Comparison of ENCODE assay signal across 20 cellular contexts in the genomic region with DNA sequence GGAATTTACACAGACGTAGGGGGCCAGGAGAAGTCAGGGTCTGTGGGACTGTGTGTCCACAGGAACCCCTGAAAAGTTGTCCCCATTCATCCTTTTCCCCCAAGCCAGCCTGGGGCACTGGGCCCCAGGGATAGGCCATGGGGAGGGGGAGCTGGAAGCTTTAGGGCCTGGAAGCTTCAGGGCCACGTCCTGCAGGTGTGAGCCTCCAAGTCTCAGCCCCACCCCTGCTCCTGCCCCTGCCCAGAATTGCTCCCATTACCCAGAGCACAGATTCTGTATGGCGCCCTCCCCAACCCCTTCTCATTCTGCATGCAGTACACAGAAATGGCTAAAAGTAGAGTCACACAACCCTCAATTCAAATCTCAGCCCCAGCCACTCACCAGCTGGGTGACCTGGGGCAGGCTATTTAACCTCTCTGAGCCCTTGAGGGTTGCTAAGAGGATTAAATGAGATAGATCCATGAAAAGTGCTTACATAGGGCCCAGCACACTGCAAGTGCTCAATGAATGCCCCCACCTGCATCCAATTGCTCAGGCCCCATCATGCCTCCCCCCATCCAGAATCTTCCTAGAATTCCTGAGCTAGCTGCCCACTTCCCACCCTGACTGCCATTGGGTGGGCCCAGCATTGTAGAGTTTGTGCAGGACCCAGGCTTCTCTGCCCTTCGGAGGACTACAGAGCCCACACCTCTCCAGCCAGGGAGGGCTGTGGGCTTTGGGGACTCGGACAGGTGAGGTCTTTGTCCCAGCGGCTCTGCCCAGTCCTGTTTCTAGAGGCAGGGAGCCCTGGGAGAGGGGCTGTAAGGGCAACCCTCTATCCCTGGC. TPM values are rescaled to one million over a fixed set of nuclear protein-coding genes. Genes with fewer than 3 reads are reported as not detected.
DNase-seq lines count a peak whose midpoint lies in the region; ATAC-seq and TF ChIP-seq lines count a peak whose summit lies in the region.
"Had no signal": no experiment of that assay in that cellular context is flagged by ENCODE, and none has a peak within 500 bp of the region (broad histone marks: within the 10 kb centered on the region; RNA-seq: fewer than 3 reads in every experiment).

No MANE protein-coding gene starts in this region.

- DNase-seq in CD14-positive monocyte (ENCODE audit: low spot score) (peak; percentile 14), posterior vena cava (ENCODE audit: low spot score) (peak; percentile 46), activated gamma-delta T cell treated with Interleukin-2 at 50 U/mL for 16 hours (no peak)
- DNase-seq in activated naive CD4-positive, alpha-beta T cell treated with anti-CD3 and anti-CD28 coated beads for 36 hours = no peak
- DNase-seq: Caco-2; DMS 273 treated with DMSO at 0.1 percent for 48 hours; DMS79 treated with DMSO at 0.1 percent for 48 hours; GOT3; HCEC 1CT; MG63; NCI-H1694 treated with DMSO at 0.1 percent for 48 hours; NK-92 treated with Interleukin-12 subunit alpha and Interleukin-12 subunit beta, amount 100 ng/mL, for 24 hours; SIG-M5; SK-N-SH had no signal

- H3K4me1 Mint-ChIP-seq in CD14-positive monocyte (peaks cover 18% of the 10 kb centered on the region), brain (peaks cover 75% of the 10 kb centered on the region)
- H3K4me1 Mint-ChIP-seq in activated naive CD4-positive, alpha-beta T cell treated with anti-CD3 and anti-CD28 coated beads for 36 hours (ENCODE audit: low read depth) = peaks cover 5% of the 10 kb centered on the region

- H3K4me3 Mint-ChIP-seq in CD14-positive monocyte (peak overlapping the region in 1 of 2 donors; percentile 42), brain (no peak overlapping the region)
- H3K4me3 Mint-ChIP-seq in activated naive CD4-positive, alpha-beta T cell treated with anti-CD3 and anti-CD28 coated beads for 36 hours = no peak overlapping the region
- H3K4me3 Mint-ChIP-seq: CD4-positive, alpha-beta T cell had no signal

- peaks cover 22 to 39% (median 25%) of the 10 kb centered on the region in 3 donors for H3K27me3 Mint-ChIP-seq in CD14-positive monocyte (ENCODE audit: low read depth in 3 of 3)
- H3K27me3 Mint-ChIP-seq in brain = peaks cover 25% of the 10 kb centered on the region
- H3K27me3 Mint-ChIP-seq in activated naive CD4-positive, alpha-beta T cell treated with anti-CD3 and anti-CD28 coated beads for 36 hours (ENCODE audit: low read depth) = peaks cover 47% of the 10 kb centered on the region

- intact Hi-C loops in CD14-positive monocyte (cut with micrococcal nuclease) = no loop called here
- intact Hi-C loops in posterior vena cava (cut with DNase I) = loop anchor here in 1 of 2 donors (10.0 kb wide), 1 partner anchor 158 kb away; a partner anchor contains a TSS
- intact Hi-C loops in activated naive CD4-positive, alpha-beta T cell treated with anti-CD3 and anti-CD28 coated beads for 36 hours (cut with micrococcal nuclease) = no loop called here

- H3K9me3 ChIP-seq in HEK293 (ENCODE audit: control insufficient read depth, insufficient read depth, low read depth, low read length) = no peaks in the 10 kb centered on the region
- H3K9me3 ChIP-seq: Caco-2, MG63, SK-N-SH had no signal

- H3K4me3 ChIP-seq in HEK293 (ENCODE audit: low read depth, low read length) = no peak overlapping the region
- H3K4me3 ChIP-seq: MG63 had no signal

- no peak overlapping the region for H3K27ac ChIP-seq in HEK293 (ENCODE audit: extremely low read depth, low read depth, low read length)
- H3K27ac ChIP-seq: RWPE1 had no signal

- H3K27ac Mint-ChIP-seq in CD14-positive monocyte (peak overlapping the region in 1 of 7 donors; percentile 48), brain (peak overlapping the region in 3 of 5 experiments; percentile 56 to 76 (median 65))
- no peak overlapping the region for H3K27ac Mint-ChIP-seq in activated naive CD4-positive, alpha-beta T cell treated with anti-CD3 and anti-CD28 coated beads for 36 hours
- H3K27ac Mint-ChIP-seq: CD4-positive, alpha-beta T cell had no signal

- H3K9me3 Mint-ChIP-seq in CD14-positive monocyte (no peaks in the 10 kb centered on the region), brain (peaks cover 0 to 9% (median 0%) of the 10 kb centered on the region in 5 experiments)
- no peaks in the 10 kb centered on the region for H3K9me3 Mint-ChIP-seq in activated naive CD4-positive, alpha-beta T cell treated with anti-CD3 and anti-CD28 coated beads for 36 hours
- H3K9me3 Mint-ChIP-seq: CD4-positive, alpha-beta T cell had no signal

- POLR2A ChIA-PET in HEK293 (lab: Yijun Ruan, JAX) = no interaction called here

- TF ChIP-seq CTCF in CD14-positive monocyte (IDR thresholded peaks at IDR 0.05) = no peak
- no peak for TF ChIP-seq CTCF in HEK293 (tag by site-specific recombination; IDR thresholded peaks at IDR 0.05)
- no peak for TF ChIP-seq CTCF in brain (conservative IDR thresholded peaks at IDR 0.05)

- H3K36me3 ChIP-seq in HEK293 (ENCODE audit: control insufficient read depth in 2 of 2, insufficient read depth in 1 of 2, low read length in 2 of 2) = no peaks in the 10 kb centered on the region
- H3K36me3 ChIP-seq: MG63 had no signal

- H3K36me3 Mint-ChIP-seq in CD14-positive monocyte (no peaks in the 10 kb centered on the region), brain (no peaks in the 10 kb centered on the region)
- H3K36me3 Mint-ChIP-seq in activated naive CD4-positive, alpha-beta T cell treated with anti-CD3 and anti-CD28 coated beads for 36 hours (ENCODE audit: low read depth) = no peaks in the 10 kb centered on the region

- no peaks in the 10 kb centered on the region for H3K4me1 ChIP-seq in HEK293 (ENCODE audit: control insufficient read depth, insufficient read depth, low read length)
- H3K4me1 ChIP-seq: Caco-2 had no signal

- ATAC-seq in HG02981 (IDR thresholded peaks at IDR 0.05; ENCODE audit: unreplicated experiment) (no peak), GM19455 (IDR thresholded peaks at IDR 0.05; ENCODE audit: unreplicated experiment) (no peak)

- CTCF ChIA-PET in HEK293 (lab: Yijun Ruan, JAX) = no interaction called here
- CTCF ChIA-PET in activated naive CD4-positive, alpha-beta T cell treated with anti-CD3 and anti-CD28 coated beads for 36 hours (lab: Charles Lee) = no interaction called here

TF ChIP-seq in HEK293, 187 proteins besides CTCF, POLR2A, EP300 and RAD21:
- TF ChIP-seq ZFP69B (tag by site-specific recombination; IDR thresholded peaks at IDR 0.05) (no peak), ZFP3 (tag by site-specific recombination; IDR thresholded peaks at IDR 0.05; ENCODE audit: low read depth) (no peak), IKZF3 (tag by site-specific recombination; IDR thresholded peaks at IDR 0.05) (no peak), ZSCAN23 (tag by site-specific recombination; IDR thresholded peaks at IDR 0.05) (no peak), ZNF664 (tag by site-specific recombination; IDR thresholded peaks at IDR 0.05) (peak; percentile 95), ZNF768 (tag by site-specific recombination; IDR thresholded peaks at IDR 0.05) (0 out of 2 replicates have a peak, but pooled peaks have one; percentile 23)

RNA-seq across cellular contexts. Expression of a gene that starts 6.5 kb away (rescaled TPM):
- polyA plus RNA-seq in CD14-positive monocyte (not detected), brain (ENCODE audit: insufficient read depth, low read depth, low replicate concordance) (60.7 TPM)
- total RNA-seq in posterior vena cava = 1 to 10 TPM in 1 of 2 donors, under 1 TPM in 1; 0.38 to 1.2 TPM
- total RNA-seq in activated naive CD4-positive, alpha-beta T cell treated with anti-CD3 and anti-CD28 coated beads for 36 hours = under 1 TPM; 0.15 to 0.41 TPM

Comparison
In these comparisons a context has a peak if more than half of its experiments do, and no peak if none do; other contexts are left out.
1. DNase-seq: peak in CD14-positive monocyte (single experiment) and posterior vena cava (single experiment); none in activated naive CD4-positive, alpha-beta T cell treated with anti-CD3 and anti-CD28 coated beads for 36 hours (single experiment) and activated gamma-delta T cell treated with Interleukin-2 at 50 U/mL for 16 hours (single experiment).